27 cellular contexts compared by ENCODE assay signal in the genomic region with DNA sequence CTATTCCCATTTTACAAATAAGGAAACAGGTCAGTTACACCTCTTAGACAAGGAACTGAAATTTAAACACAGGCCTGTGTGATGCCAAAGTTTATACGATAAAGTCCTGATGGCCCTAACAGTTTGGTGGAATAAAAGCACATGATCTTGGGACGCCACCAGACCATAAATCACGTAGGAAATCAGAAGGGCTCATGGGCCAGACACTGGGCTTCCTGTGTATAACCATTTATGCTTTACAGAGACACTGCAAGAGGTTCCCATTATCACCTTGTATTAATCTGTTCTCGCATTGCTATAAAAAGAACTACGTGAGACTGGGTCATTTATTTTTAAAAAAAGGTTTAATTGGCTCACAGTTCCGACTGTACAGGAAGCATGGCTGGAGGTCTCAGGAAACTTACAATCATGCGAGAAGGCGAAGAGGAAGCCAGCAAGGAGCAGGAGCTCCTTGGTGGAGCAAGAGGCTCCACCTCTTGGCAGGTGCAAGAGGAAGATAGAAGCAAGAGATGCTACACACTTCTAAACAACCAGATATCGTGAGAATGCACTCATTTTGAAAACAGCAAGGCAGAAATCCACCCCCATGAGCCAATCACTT.
"Had no signal": no experiment of that assay in that cellular context is flagged by ENCODE, and none has a peak within 500 bp of the region (broad histone marks: within the 10 kb centered on the region; RNA-seq: fewer than 3 reads in every experiment).

No MANE protein-coding gene starts in this region.

- H3K4me3 Mint-ChIP-seq: activated CD8-positive, alpha-beta T cell treated with anti-CD3 and anti-CD28 coated beads, Interleukin-2, amount 10 ng/mL, durations not matched to agents 7 days and 5 days; activated naive CD4-positive, alpha-beta T cell treated with anti-CD3 and anti-CD28 coated beads, Interleukin-2, amount 50 U/mL, for 24 hours; activated T-helper 1 cell treated with anti-CD3 and anti-CD28 coated beads, Interleukin-12 subunit alpha, Interleukin-12 subunit beta, Interleukin-2, Interleukin-4 antibody, amounts not matched to agents 30 ng/mL and 10 ng/mL and 1 ng/mL, durations not matched to agents 14 hours and 24 hours and 36 hours; T-helper 1 cell treated with Interleukin-12 subunit alpha and Interleukin-12 subunit beta and Interleukin-4 antibody, amounts not matched to agents 30 μg/mL and 1 μg/mL, for 36 hours; WTC11 had no signal

- H3K4me1 ChIP-seq: Peyer's patch, SJSA1 had no signal

- H3K27me3 ChIP-seq: Peyer's patch, SJSA1 had no signal

- H3K27ac Mint-ChIP-seq: activated CD8-positive, alpha-beta T cell treated with anti-CD3 and anti-CD28 coated beads, Interleukin-2, amount 10 ng/mL, durations not matched to agents 7 days and 5 days; activated naive CD4-positive, alpha-beta T cell treated with anti-CD3 and anti-CD28 coated beads, Interleukin-2, amount 50 U/mL, for 24 hours; activated T-helper 1 cell treated with anti-CD3 and anti-CD28 coated beads, Interleukin-12 subunit alpha, Interleukin-12 subunit beta, Interleukin-2, Interleukin-4 antibody, amounts not matched to agents 30 ng/mL and 10 ng/mL and 1 ng/mL, durations not matched to agents 14 hours and 24 hours and 36 hours; T-helper 1 cell treated with Interleukin-12 subunit alpha and Interleukin-12 subunit beta and Interleukin-4 antibody, amounts not matched to agents 30 μg/mL and 1 μg/mL, for 36 hours; WTC11 had no signal

- H3K9me3 ChIP-seq: Peyer's patch, SJSA1 had no signal

- DNase-seq: activated CD4-positive, alpha-beta T cell treated with anti-CD3 and anti-CD28 coated beads for 48 hours; activated CD4-positive, alpha-beta T cell treated with anti-CD3 and anti-CD28 coated beads, Interleukin-2, amount 50 U/mL, for 4 hours; activated CD4-positive, CD25-positive, alpha-beta regulatory T cell treated with anti-CD3 and anti-CD28 coated beads, Interleukin-2, amount 50 U/mL, for 72 hours; activated CD8-positive, alpha-beta memory T cell treated with anti-CD3 and anti-CD28 coated beads, Interleukin-2, amount 50 U/mL, for 48 hours; activated CD8-positive, alpha-beta T cell treated with anti-CD3 and anti-CD28 coated beads, Interleukin-2, amount 10 ng/mL, durations not matched to agents 7 days and 5 days; activated effector memory CD4-positive, alpha-beta T cell treated with Interleukin-2 at 50 U/mL for 16 hours; activated naive CD4-positive, alpha-beta T cell; activated T-cell treated with anti-CD3 and anti-CD28 coated beads, Interleukin-2, amount 50 U/mL, for 1 hour; aorta; central memory CD4-positive, alpha-beta T cell; NCI-H1092; NCI-H1417; NCI-H2029 treated with DMSO at 0.1 percent for 48 hours; NCI-H345; NCI-H510A; NCI-H526 treated with DMSO at 0.1 percent for 48 hours; NCI-H82; Peyer's patch; Right ventricle myocardium superior; T-helper 9 cell had no signal

- H3K4me3 ChIP-seq: Peyer's patch, SJSA1 had no signal

- H3K9me3 Mint-ChIP-seq: activated naive CD4-positive, alpha-beta T cell treated with anti-CD3 and anti-CD28 coated beads, Interleukin-2, amount 50 U/mL, for 24 hours; activated T-helper 1 cell treated with anti-CD3 and anti-CD28 coated beads, Interleukin-12 subunit alpha, Interleukin-12 subunit beta, Interleukin-2, Interleukin-4 antibody, amounts not matched to agents 30 ng/mL and 10 ng/mL and 1 ng/mL, durations not matched to agents 14 hours and 24 hours and 36 hours; T-helper 1 cell treated with Interleukin-12 subunit alpha and Interleukin-12 subunit beta and Interleukin-4 antibody, amounts not matched to agents 30 μg/mL and 1 μg/mL, for 36 hours had no signal

- ATAC-seq: activated CD8-positive, alpha-beta T cell treated with anti-CD3 and anti-CD28 coated beads, Interleukin-2, amount 10 ng/mL, durations not matched to agents 7 days and 5 days; WTC11 had no signal

- H3K27ac ChIP-seq: Peyer's patch, RWPE1, SJSA1 had no signal

- H3K4me1 Mint-ChIP-seq: activated naive CD4-positive, alpha-beta T cell treated with anti-CD3 and anti-CD28 coated beads, Interleukin-2, amount 50 U/mL, for 24 hours had no signal

- H3K36me3 Mint-ChIP-seq: activated naive CD4-positive, alpha-beta T cell treated with anti-CD3 and anti-CD28 coated beads, Interleukin-2, amount 50 U/mL, for 24 hours had no signal

- H3K36me3 ChIP-seq: Peyer's patch, SJSA1 had no signal

- FAIRE-seq: bronchial epithelial cell had no signal
